Comparison of ENCODE assay signal across 8 cellular contexts in the genomic region with DNA sequence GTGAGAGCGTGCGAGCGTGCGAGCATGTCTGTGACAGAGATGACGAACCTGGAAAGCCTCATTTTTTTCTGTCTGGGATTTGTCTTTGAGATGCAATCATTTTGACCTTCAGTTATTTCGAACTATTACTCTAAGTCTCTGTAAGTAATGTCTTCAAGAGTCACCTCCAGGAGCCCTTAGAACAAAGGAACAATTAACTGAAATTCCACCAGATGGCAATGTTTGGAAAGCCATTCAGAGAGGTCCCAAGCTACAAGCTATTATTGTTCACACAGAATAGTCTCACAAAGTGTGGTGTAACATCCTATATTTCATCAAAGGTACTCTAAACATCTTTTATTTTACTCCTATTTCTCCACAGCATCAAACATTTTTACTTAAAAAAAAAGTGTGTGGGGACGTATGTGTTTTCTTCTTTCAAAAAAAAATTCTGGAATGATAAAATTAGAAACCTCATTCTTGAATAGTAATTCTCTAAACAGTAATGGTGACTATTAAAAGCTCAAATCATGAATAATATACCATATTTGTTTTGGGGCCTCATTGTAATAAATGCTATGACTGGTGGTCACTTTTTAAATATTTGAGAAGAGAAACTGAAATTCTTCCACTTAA. TPM values are rescaled to one million over a fixed set of nuclear protein-coding genes. Genes with fewer than 3 reads are reported as not detected.
DNase-seq lines count a peak whose midpoint lies in the region; FAIRE-seq and TF ChIP-seq lines count a peak whose summit lies in the region.

No MANE protein-coding gene starts in this region.

- FAIRE-seq in H54 (lab: Jason Lieb, UNC) = peak; percentile 69

- no peaks in the 10 kb centered on the region for H3K4me1 Mint-ChIP-seq in activated CD4-positive, alpha-beta T cell treated with anti-CD3 and anti-CD28 coated beads, Interleukin-2, amount 10 ng/mL, durations not matched to agents 24 days and 14 days

- H3K27me3 Mint-ChIP-seq in activated CD4-positive, alpha-beta T cell treated with anti-CD3 and anti-CD28 coated beads, Interleukin-2, amount 10 ng/mL, durations not matched to agents 24 days and 14 days = peaks cover 6% of the 10 kb centered on the region

- no peaks in the 10 kb centered on the region for H3K9me2 ChIP-seq in PC-9 (ENCODE audit: insufficient read depth)

- TF ChIP-seq POLR2A in H54 (IDR thresholded peaks at IDR 0.05; ENCODE audit: low read depth, low read length) = no peak

- no peaks in the 10 kb centered on the region for H3K36me3 ChIP-seq in PC-9 (ENCODE audit: low read depth)

- H3K9me3 Mint-ChIP-seq in activated CD4-positive, alpha-beta T cell treated with anti-CD3 and anti-CD28 coated beads, Interleukin-2, amount 10 ng/mL, durations not matched to agents 24 days and 14 days = no peaks in the 10 kb centered on the region

- H3K79me2 ChIP-seq in PC-9 (ENCODE audit: low read depth) = no peaks in the 10 kb centered on the region

- no peak overlapping the region for H3K27ac Mint-ChIP-seq in activated CD4-positive, alpha-beta T cell treated with anti-CD3 and anti-CD28 coated beads, Interleukin-2, amount 10 ng/mL, durations not matched to agents 24 days and 14 days

- no peak overlapping the region for H3K4me3 Mint-ChIP-seq in activated CD4-positive, alpha-beta T cell treated with anti-CD3 and anti-CD28 coated beads, Interleukin-2, amount 10 ng/mL, durations not matched to agents 24 days and 14 days

- DNase-seq in activated CD4-positive, alpha-beta T cell treated with anti-CD3 and anti-CD28 coated beads, Interleukin-2, amount 10 ng/mL, durations not matched to agents 24 days and 14 days = peak; percentile 80
- DNase-seq in activated CD4-positive, alpha-beta T cell treated with anti-CD3 and anti-CD28 coated beads, Interleukin-2, amount 50 U/mL, for 48 hours = no peak
- DNase-seq in H54 (ENCODE audit: insufficient read length, low spot score) = no peak
- DNase-seq in LHCN-M2 (ENCODE audit: low read depth) = peak; percentile 71
- peak; percentile 6 to 32 for DNase-seq in PC-9
- peak in 1 of 10 donors; percentile 5 for DNase-seq in dorsolateral prefrontal cortex
- peak; percentile 94 for DNase-seq in medulla oblongata (ENCODE audit: extremely low spot score)
- no peak for DNase-seq in stimulated activated naive CD4-positive, alpha-beta T cell treated with Interleukin-2 at 50 U/mL for 16 hours (lab: John Stamatoyannopoulos, UW)

- POLR2A ChIA-PET in PC-9 (lab: Charles Lee; ENCODE audit: unreplicated experiment) = no interaction called here

- no peak overlapping the region for H2AFZ ChIP-seq in PC-9

- CTCF ChIA-PET in PC-9 (lab: Charles Lee) = interaction anchor here (0.6 to 1.0 kb wide), 3 partner anchors 137 to 571 kb away, joined by 3 to 9 read pairs (median 5); no protein-coding TSS in a partner anchor

- BruUV-seq in PC-9 (replicated peaks; lab: Mats Ljungman, UMichigan) = no TSS peak

- intact Hi-C loops in activated CD4-positive, alpha-beta T cell treated with anti-CD3 and anti-CD28 coated beads, Interleukin-2, amount 10 ng/mL, durations not matched to agents 24 days and 14 days (cut with micrococcal nuclease) = loop anchor here (1.0 to 5.0 kb wide), 4 partner anchors 35 to 349 kb away; a partner anchor contains a TSS
- intact Hi-C loops in PC-9 (cut with micrococcal nuclease; ENCODE audit: unreplicated experiment) (loop anchor here (1.0 to 10.0 kb wide), 3 partner anchors 138 to 225 kb away; no protein-coding TSS in a partner anchor), dorsolateral prefrontal cortex (cut with DNase I) (loop anchor here (5.0 to 10.0 kb wide), 3 partner anchors 136 to 239 kb away; a partner anchor contains a TSS)

- H3K27me3 ChIP-seq in PC-9 (ENCODE audit: insufficient read depth, low read depth) (no peaks in the 10 kb centered on the region), dorsolateral prefrontal cortex (no peaks in the 10 kb centered on the region)

- no peaks in the 10 kb centered on the region for H3K36me3 Mint-ChIP-seq in activated CD4-positive, alpha-beta T cell treated with anti-CD3 and anti-CD28 coated beads, Interleukin-2, amount 10 ng/mL, durations not matched to agents 24 days and 14 days (ENCODE audit: low read depth)

- H3K4me1 ChIP-seq in PC-9 (replicated peaks; ENCODE audit: insufficient read depth) = no peaks in the 10 kb centered on the region

- H4K20me1 ChIP-seq in PC-9 (ENCODE audit: insufficient read depth) = no peaks in the 10 kb centered on the region

- H3F3A ChIP-seq in PC-9 (ENCODE audit: insufficient read depth, low read depth) = no peaks in the 10 kb centered on the region

- H3K27ac ChIP-seq in PC-9 = no peak overlapping the region
- peak overlapping the region in 34 of 59 donors; percentile 3 to 97 (median 38) for H3K27ac ChIP-seq in dorsolateral prefrontal cortex

- H3K9me3 ChIP-seq in PC-9 (ENCODE audit: insufficient read depth, low read depth) = no peaks in the 10 kb centered on the region

- no peak overlapping the region for H3K4me2 ChIP-seq in PC-9

- H3K4me3 ChIP-seq in PC-9 (no peak overlapping the region), dorsolateral prefrontal cortex (peak overlapping the region in 6 of 59 donors; percentile 0 to 22 (median 8))

- peak; percentile 61 for TF ChIP-seq CTCF in PC-9 (conservative IDR thresholded peaks at IDR 0.05)
- TF ChIP-seq CTCF in dorsolateral prefrontal cortex (IDR thresholded peaks at IDR 0.05 in 54 of 56, conservative IDR thresholded peaks at IDR 0.05 in 2 of 56; ENCODE audit: low read depth in 1 of 56, partially characterized antibody in 56 of 56) = peak; percentile 59 to 95 (median 80)

RNA-seq across cellular contexts. Expression of a gene that starts 35.1 kb away (rescaled TPM):
- total RNA-seq in activated CD4-positive, alpha-beta T cell treated with anti-CD3 and anti-CD28 coated beads, Interleukin-2, amount 10 ng/mL, durations not matched to agents 24 days and 14 days = 46.8 and 52.5 TPM in 2 replicates
- total RNA-seq in LHCN-M2 (2014; rRNA removed) (23.0 and 33.9 TPM in 2 replicates), PC-9 (2021) (9.1 and 10.9 TPM in 2 replicates), dorsolateral prefrontal cortex (100 to 1,000 TPM; 105 to 278 (median 202) TPM)
- polyA plus RNA-seq in LHCN-M2 (2012) = 18.0 TPM

Comparison
In these comparisons a context has a peak if more than half of its experiments do, and no peak if none do; other contexts are left out.
1. DNase-seq: peak in activated CD4-positive, alpha-beta T cell treated with anti-CD3 and anti-CD28 coated beads, Interleukin-2, amount 10 ng/mL, durations not matched to agents 24 days and 14 days (single experiment), LHCN-M2 (single experiment), PC-9 (2 of 2) and medulla oblongata (single experiment); none in activated CD4-positive, alpha-beta T cell treated with anti-CD3 and anti-CD28 coated beads, Interleukin-2, amount 50 U/mL, for 48 hours (0 of 2), H54 (single experiment) and stimulated activated naive CD4-positive, alpha-beta T cell treated with Interleukin-2 at 50 U/mL for 16 hours (single experiment).